ENCODE assay signal across 20 cellular contexts in the genomic region with DNA sequence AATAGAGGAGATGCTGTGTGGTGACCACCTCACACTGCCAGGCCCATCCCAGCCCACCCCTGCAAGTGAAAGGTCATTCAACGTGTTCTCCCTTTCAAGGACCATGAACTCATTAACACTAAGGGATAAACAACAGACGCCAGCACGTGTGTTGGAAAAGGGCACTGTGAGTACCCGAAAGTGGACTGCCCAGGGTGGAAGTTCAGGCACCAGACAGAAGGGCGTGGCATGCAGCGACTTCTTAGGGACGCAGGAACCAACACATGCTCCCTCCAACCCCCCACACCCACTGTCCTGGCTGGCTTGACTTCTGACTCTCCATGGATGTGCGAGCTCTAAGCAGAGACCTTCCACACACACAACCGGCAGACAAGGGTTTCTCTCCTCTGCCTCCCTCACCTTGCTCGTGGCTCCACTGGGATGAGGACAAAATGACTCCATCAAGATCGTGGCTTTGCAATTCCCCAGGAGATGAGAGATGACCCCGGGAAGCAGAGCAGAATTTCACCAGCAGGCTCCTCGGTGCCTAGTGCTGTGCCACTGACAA. TPM values are rescaled to one million over a fixed set of nuclear protein-coding genes. Genes with fewer than 3 reads are reported as not detected.
"Had no signal": no experiment of that assay in that cellular context is flagged by ENCODE, and none has a peak within 500 bp of the region (broad histone marks: within the 10 kb centered on the region; RNA-seq: fewer than 3 reads in every experiment).

No MANE protein-coding gene starts in this region.

- H3K36me3 ChIP-seq: breast epithelium had no signal

- ATAC-seq: activated CD4-positive, CD25-positive, alpha-beta regulatory T cell treated with anti-CD3 and anti-CD28 coated beads, Interleukin-2, amount 50 U/mL, for 24 hours; activated CD8-positive, alpha-beta T cell treated with anti-CD3 and anti-CD28 coated beads, Interleukin-2, amount 10 ng/mL, durations not matched to agents 7 days and 5 days had no signal

- H3K4me3 ChIP-seq: breast epithelium, Peyer's patch, SJSA1 had no signal

- H3K4me1 ChIP-seq: breast epithelium, SJSA1 had no signal

- H3K27me3 ChIP-seq: breast epithelium, Peyer's patch, SJSA1 had no signal

- H3K27ac ChIP-seq: Peyer's patch, SJSA1, WERI-Rb-1 had no signal

- DNase-seq: activated CD4-positive, alpha-beta T cell treated with anti-CD3 and anti-CD28 coated beads for 48 hours; activated CD4-positive, alpha-beta T cell treated with anti-CD3 and anti-CD28 coated beads, Interleukin-2, amount 50 U/mL, for 4 hours; activated CD8-positive, alpha-beta memory T cell treated with anti-CD3 and anti-CD28 coated beads, Interleukin-2, amount 50 U/mL, for 48 hours; activated CD8-positive, alpha-beta T cell treated with anti-CD3 and anti-CD28 coated beads, Interleukin-2, amount 10 ng/mL, durations not matched to agents 7 days and 5 days; activated T-cell treated with anti-CD3 and anti-CD28 coated beads, Interleukin-2, amount 50 U/mL, for 1 hour; aorta; caudate nucleus; Karpas-422; NCI-H1105 treated with DMSO at 0.1 percent for 48 hours; NCI-H1436 treated with DMSO at 0.1 percent for 48 hours; NCI-H187; NCI-H2081; NCI-H446; NCI-H524; Peyer's patch; SHP77; WERI-Rb-1 had no signal

- H3K9me3 ChIP-seq: breast epithelium, Peyer's patch, SJSA1 had no signal

RNA-seq across cellular contexts. Expression of a gene that starts 47.6 kb away (rescaled TPM):
- total RNA-seq: breast epithelium, Peyer's patch, SJSA1 had no signal
- polyA plus RNA-seq: aorta had no signal
